In the genomic region with DNA sequence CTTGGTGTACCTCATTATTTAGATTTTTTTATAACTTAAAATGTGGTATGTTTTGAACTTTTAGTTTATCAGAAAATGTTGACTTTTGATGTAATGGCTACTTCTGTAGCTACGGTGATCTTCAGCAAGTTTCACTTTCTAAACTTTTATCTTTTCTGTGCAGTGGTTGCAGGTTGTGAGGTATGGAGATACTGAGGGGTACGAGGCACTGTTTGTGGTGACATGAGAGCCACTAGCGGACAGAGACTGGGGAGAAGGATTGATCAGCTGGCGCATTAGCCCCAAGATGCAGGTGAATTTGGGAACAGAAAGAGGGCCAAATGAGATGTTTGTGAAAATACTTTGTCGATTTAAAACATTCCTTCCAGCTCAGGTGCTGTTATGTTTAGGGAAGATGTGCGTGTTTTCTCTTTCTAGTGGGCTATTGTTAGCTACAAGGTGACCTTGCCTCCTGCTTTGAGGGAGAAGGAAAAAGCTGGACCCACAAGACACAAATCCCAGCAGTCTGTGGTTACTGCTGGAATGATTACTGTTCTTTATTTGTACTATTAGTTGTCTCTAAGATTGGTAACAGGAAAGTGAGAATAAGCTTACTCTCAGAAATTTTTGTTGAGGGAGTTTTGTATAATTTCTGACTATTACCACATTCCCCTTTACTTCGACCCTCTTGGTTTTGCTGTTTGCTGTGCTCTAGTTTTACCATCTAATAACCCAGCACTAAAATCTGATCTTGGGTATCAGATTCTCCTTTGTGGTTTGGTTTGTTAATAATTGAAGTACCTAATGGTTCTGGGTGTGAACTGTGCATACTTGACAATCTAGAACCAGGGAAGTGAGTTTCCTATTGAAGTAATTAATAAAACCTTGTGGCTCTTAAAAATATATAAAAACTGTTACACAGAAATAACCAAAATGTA, we compare ENCODE assay signal across 8 cellular contexts.
DNase-seq lines count a peak whose midpoint lies in the region; ATAC-seq lines count a peak whose summit lies in the region.

No MANE protein-coding gene starts in this region.

- DNase-seq in NCI-H2029 (lab: John Stamatoyannopoulos, UW) = peak; percentile 9
- no peak for DNase-seq in NCI-H2029 treated with DMSO at 0.1 percent for 48 hours (lab: John Stamatoyannopoulos, UW)
- no peak for DNase-seq in sciatic nerve (ENCODE audit: low spot score)
- DNase-seq in left colon = no peak
- no peak for DNase-seq in activated CD4-positive, CD25-positive, alpha-beta regulatory T cell (lab: John Stamatoyannopoulos, UW)
- DNase-seq in ecto neural progenitor cell (ENCODE audit: low spot score) = no peak

- ATAC-seq in HG02973 (IDR thresholded peaks at IDR 0.05; ENCODE audit: unreplicated experiment) (peak; percentile 53), sciatic nerve (peak; percentile 35), left colon (no peak)

- H3K36me3 Mint-ChIP-seq in activated naive CD8-positive, alpha-beta T cell = peaks cover 3% of the 10 kb centered on the region

- H3K9me3 Mint-ChIP-seq in activated naive CD8-positive, alpha-beta T cell (ENCODE audit: low read depth) = no peaks in the 10 kb centered on the region

- H3K4me3 Mint-ChIP-seq in activated naive CD8-positive, alpha-beta T cell = peak overlapping the region; percentile 76

- intact Hi-C loops in sciatic nerve (cut with DNase I) (no loop called here), left colon (cut with DNase I, micrococcal nuclease) (no loop called here)

- peaks cover 74% of the 10 kb centered on the region for H3K4me1 Mint-ChIP-seq in activated naive CD8-positive, alpha-beta T cell (ENCODE audit: low read depth)

- peak overlapping the region; percentile 31 for H3K27ac Mint-ChIP-seq in activated naive CD8-positive, alpha-beta T cell

- H3K27me3 Mint-ChIP-seq in activated naive CD8-positive, alpha-beta T cell = no peaks in the 10 kb centered on the region
